ENCODE assay signal across 12 cellular contexts in genomic region chr7:51045319-51046102, GRCh38.
DNase-seq lines count a peak whose midpoint lies in the region; ATAC-seq lines count a peak whose summit lies in the region.
"Had no signal": no experiment of that assay in that cellular context is flagged by ENCODE, and none has a peak within 500 bp of the region (broad histone marks: within the 10 kb centered on the region; RNA-seq: fewer than 3 reads in every experiment).

No MANE protein-coding gene starts in this region.

- H3K4ac ChIP-seq in neuronal stem cell (ENCODE audit: low read length) = no peak overlapping the region

- H4K91ac ChIP-seq in neuronal stem cell (ENCODE audit: low read depth, low read length, poor library complexity) = no peak overlapping the region

- no peak overlapping the region for H3K4me3 Mint-ChIP-seq in activated CD4-positive, alpha-beta T cell treated with anti-CD3 and anti-CD28 coated beads, Interleukin-2, amount 10 ng/mL, durations not matched to agents 24 days and 14 days
- H3K4me3 Mint-ChIP-seq: brain had no signal

- peaks cover 0 to 6% of the 10 kb centered on the region in 2 donors for H3K4me1 ChIP-seq in neuronal stem cell (ENCODE audit: control insufficient read depth in 2 of 2, insufficient read depth in 1 of 2, low read depth in 1 of 2, low read length in 2 of 2)

- H2BK5ac ChIP-seq in neuronal stem cell (ENCODE audit: low read length) = no peak overlapping the region

- H3K18ac ChIP-seq in neuronal stem cell (ENCODE audit: low read length) = peak overlapping the region; percentile 11

- no peak overlapping the region for H3K27ac ChIP-seq in neuronal stem cell (replicated peaks; ENCODE audit: low read length)

- no peaks in the 10 kb centered on the region for H3K36me3 Mint-ChIP-seq in activated CD4-positive, alpha-beta T cell treated with anti-CD3 and anti-CD28 coated beads, Interleukin-2, amount 10 ng/mL, durations not matched to agents 24 days and 14 days (ENCODE audit: low read depth)
- H3K36me3 Mint-ChIP-seq: brain had no signal

- H3K27me3 Mint-ChIP-seq in activated CD4-positive, alpha-beta T cell treated with anti-CD3 and anti-CD28 coated beads, Interleukin-2, amount 10 ng/mL, durations not matched to agents 24 days and 14 days = peaks cover 6% of the 10 kb centered on the region

- intact Hi-C loops in posterior cingulate gyrus (cut with DNase I) = no loop called here
- intact Hi-C loops in activated CD4-positive, alpha-beta T cell treated with anti-CD3 and anti-CD28 coated beads, Interleukin-2, amount 10 ng/mL, durations not matched to agents 24 days and 14 days (cut with micrococcal nuclease) = no loop called here

- H3K9me3 ChIP-seq in MG63 = no peaks in the 10 kb centered on the region
- H3K9me3 ChIP-seq in neuronal stem cell (replicated peaks in 1 of 2; ENCODE audit: control insufficient read depth in 2 of 2, insufficient read depth in 1 of 2, low read depth in 1 of 2, low read length in 2 of 2) = no peaks in the 10 kb centered on the region

- no peaks in the 10 kb centered on the region for H3K9me3 Mint-ChIP-seq in activated CD4-positive, alpha-beta T cell treated with anti-CD3 and anti-CD28 coated beads, Interleukin-2, amount 10 ng/mL, durations not matched to agents 24 days and 14 days

- H3K27me3 ChIP-seq in MG63 (peaks cover 5% of the 10 kb centered on the region), neuronal stem cell (ENCODE audit: control insufficient read depth in 3 of 3, insufficient read depth in 3 of 3, low read depth in 1 of 3, low read length in 3 of 3) (no peaks in the 10 kb centered on the region)

- H3K4me2 ChIP-seq in neuronal stem cell (ENCODE audit: insufficient read depth, low read length, poor library complexity, severe bottlenecking) = no peak overlapping the region

- no peak overlapping the region for H3K23ac ChIP-seq in neuronal stem cell (ENCODE audit: low read depth, low read length, poor library complexity)

- H3K4me1 Mint-ChIP-seq in activated CD4-positive, alpha-beta T cell treated with anti-CD3 and anti-CD28 coated beads, Interleukin-2, amount 10 ng/mL, durations not matched to agents 24 days and 14 days = no peaks in the 10 kb centered on the region

- in situ Hi-C loops in Caki2 (cut with HindIII; ENCODE audit: low pct_unique_long_range_greater_than_20kb, low sequenced_read_pairs) = no loop called here

- peak overlapping the region; percentile 25 for H3K14ac ChIP-seq in neuronal stem cell (ENCODE audit: low read length)

- H2AFZ ChIP-seq in neuronal stem cell (ENCODE audit: low read length) = no peak overlapping the region

- no peak overlapping the region for H4K8ac ChIP-seq in neuronal stem cell (ENCODE audit: low read depth, low read length)

- no CpG with 5 or more reads among the region's 14 CpGs for WGBS in neuronal stem cell (ENCODE audit: extremely low coverage in 2 of 2, insufficient read length in 2 of 2, insufficient replicate concordance in 1 of 2), 2 donors

- DNase-seq in Caki2 (ENCODE audit: low read depth) (peak; percentile 97), MG63 (peak; percentile 75), dermis blood vessel endothelial cell (peak; percentile 46), neuronal stem cell (ENCODE audit: low spot score) (no peak), posterior cingulate gyrus (no peak), middle frontal gyrus (ENCODE audit: extremely low spot score, low spot score) (no peak)
- no peak for DNase-seq in activated CD4-positive, alpha-beta T cell treated with anti-CD3 and anti-CD28 coated beads, Interleukin-2, amount 10 ng/mL, durations not matched to agents 24 days and 14 days
- DNase-seq: stimulated activated CD4-positive, alpha-beta T cell treated with anti-CD3 and anti-CD28 coated beads, Interleukin-15, amount 100 ng/mL, for 24 hours; substantia nigra; T-helper 2 cell had no signal

- H3K4me3 ChIP-seq in MG63 (no peak overlapping the region), neuronal stem cell (ENCODE audit: low read length in 2 of 2) (no peak overlapping the region)

- peak overlapping the region; percentile 77 for H2AK5ac ChIP-seq in neuronal stem cell (ENCODE audit: low read depth, low read length)

- no peak for ATAC-seq in HG02973 (IDR thresholded peaks at IDR 0.05; ENCODE audit: unreplicated experiment)

- no peak overlapping the region for H2BK120ac ChIP-seq in neuronal stem cell (ENCODE audit: low read depth, low read length)

- no peak overlapping the region for H3K9ac ChIP-seq in neuronal stem cell (ENCODE audit: low read depth, low read length, poor library complexity)

- H3K36me3 ChIP-seq in MG63 (no peaks in the 10 kb centered on the region), neuronal stem cell (replicated peaks in 1 of 2; ENCODE audit: control insufficient read depth in 2 of 2, insufficient read depth in 2 of 2, low read length in 2 of 2) (no peaks in the 10 kb centered on the region)

- H3K27ac Mint-ChIP-seq in activated CD4-positive, alpha-beta T cell treated with anti-CD3 and anti-CD28 coated beads, Interleukin-2, amount 10 ng/mL, durations not matched to agents 24 days and 14 days = no peak overlapping the region
- H3K27ac Mint-ChIP-seq: brain had no signal

- H2BK15ac ChIP-seq in neuronal stem cell (ENCODE audit: low read length) = no peak overlapping the region

- no peak overlapping the region for H2BK12ac ChIP-seq in neuronal stem cell (ENCODE audit: low read length)

- H3K79me1 ChIP-seq in neuronal stem cell (ENCODE audit: low read depth, low read length) = no peaks in the 10 kb centered on the region

Comparison
In these comparisons a context has a peak if more than half of its experiments do, and no peak if none do; other contexts are left out.
1. DNase-seq: peak in Caki2 (single experiment), MG63 (single experiment) and dermis blood vessel endothelial cell (single experiment); none in neuronal stem cell (single experiment), posterior cingulate gyrus (0 of 10), middle frontal gyrus (single experiment) and activated CD4-positive, alpha-beta T cell treated with anti-CD3 and anti-CD28 coated beads, Interleukin-2, amount 10 ng/mL, durations not matched to agents 24 days and 14 days (single experiment).